11 cellular contexts compared by ENCODE assay signal in the genomic region with DNA sequence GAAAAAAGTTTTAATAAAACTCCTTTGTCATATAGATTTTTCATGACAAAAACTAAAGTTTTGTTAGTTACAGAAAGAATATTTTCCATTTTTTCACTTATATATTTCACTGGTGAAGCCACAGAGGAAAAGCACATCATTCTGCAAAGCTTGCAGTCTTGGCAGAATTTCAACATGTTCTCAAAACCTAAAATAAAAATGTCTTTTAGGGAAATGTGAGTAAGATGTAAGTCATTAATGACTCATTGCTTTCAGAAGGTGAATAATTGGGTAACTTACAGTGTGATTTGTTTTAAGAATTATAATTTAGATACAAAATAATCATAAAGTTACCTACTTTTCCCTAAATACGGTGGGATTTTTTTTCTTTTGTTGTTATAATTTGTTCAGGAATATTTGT. TPM values are rescaled to one million over a fixed set of nuclear protein-coding genes. Genes with fewer than 3 reads are reported as not detected.
A peak's percentile ranks its signal among the peaks of the same experiment; 100 is the strongest.
DNase-seq lines count a peak whose midpoint lies in the region; ATAC-seq and TF ChIP-seq lines count a peak whose summit lies in the region.
"Had no signal": no experiment of that assay in that cellular context is flagged by ENCODE, and none has a peak within 500 bp of the region (broad histone marks: within the 10 kb centered on the region; RNA-seq: fewer than 3 reads in every experiment).

No MANE protein-coding gene starts in this region.

- DNase-seq in Daoy (ENCODE audit: low read depth), result peak; percentile 29
- peak; percentile 7 for DNase-seq in NB4 (ENCODE audit: low read depth)
- DNase-seq in brain pericyte (ENCODE audit: low read depth, low spot score), result peak; percentile 2
- peak; percentile 37 to 89 for DNase-seq in lung microvascular endothelial cell (ENCODE audit: low read depth in 2 of 2)
- DNase-seq in prostate gland (ENCODE audit: low spot score), result no peak
- DNase-seq in COLO668 (lab: John Stamatoyannopoulos, UW; ENCODE audit: unreplicated experiment), result no peak
- DNase-seq: erythroblast, GF-D8, NCI-H1930 had no signal

- no peaks in the 10 kb centered on the region for H3K9me3 ChIP-seq in prostate gland

- no peaks in the 10 kb centered on the region for H3K36me3 ChIP-seq in prostate gland

- no peak overlapping the region for H3K27ac ChIP-seq in prostate gland

- WGBS in prostate gland, result 59% methylated on average over 1 of the region's 1 CpG

- H3K4me1 ChIP-seq in prostate gland (replicated peaks), result no peaks in the 10 kb centered on the region

- ATAC-seq in HG03457 (IDR thresholded peaks at IDR 0.05; ENCODE audit: unreplicated experiment), result no peak
- no peak for ATAC-seq in GM21526 (IDR thresholded peaks at IDR 0.05; ENCODE audit: low FRiP score, unreplicated experiment)

- intact Hi-C loops in prostate gland (cut with DNase I), result no loop called here

- TF ChIP-seq POLR2A in NB4 (IDR thresholded peaks at IDR 0.05; ENCODE audit: extremely low read depth, insufficient read length) (no peak), prostate gland (IDR thresholded peaks at IDR 0.05) (no peak)

- H3K27me3 ChIP-seq in prostate gland (replicated peaks; ENCODE audit: insufficient read depth), result no peaks in the 10 kb centered on the region

- H3K4me3 ChIP-seq in NB4 (ENCODE audit: low read depth, low read length) (no peak overlapping the region), prostate gland (no peak overlapping the region)

- no peak for TF ChIP-seq CTCF in NB4 (IDR thresholded peaks at IDR 0.05; ENCODE audit: low read depth, low read length)
- no peak for TF ChIP-seq CTCF in prostate gland (IDR thresholded peaks at IDR 0.05)

RNA-seq across cellular contexts. Expression of gene TNFRSF11A, which starts 43.4 kb away (rescaled TPM):
- total RNA-seq in Daoy (2014; rRNA removed; shearing (Covaris generic)), result 2.9 and 3.5 TPM in 2 replicates
- total RNA-seq in lung microvascular endothelial cell (18.7 and 31.7 TPM in 2 replicates), prostate gland (10 to 100 TPM in 1 of 2 donors, 1 to 10 TPM in 1; 6.1 to 10.2 TPM)

Comparison
In these comparisons a context has a peak if more than half of its experiments do, and no peak if none do; other contexts are left out.
1. DNase-seq: peak in Daoy (single experiment), NB4 (single experiment), brain pericyte (single experiment) and lung microvascular endothelial cell (2 of 2); none in prostate gland (single experiment) and COLO668 (single experiment).